11 cellular contexts compared by ENCODE assay signal in the genomic region with DNA sequence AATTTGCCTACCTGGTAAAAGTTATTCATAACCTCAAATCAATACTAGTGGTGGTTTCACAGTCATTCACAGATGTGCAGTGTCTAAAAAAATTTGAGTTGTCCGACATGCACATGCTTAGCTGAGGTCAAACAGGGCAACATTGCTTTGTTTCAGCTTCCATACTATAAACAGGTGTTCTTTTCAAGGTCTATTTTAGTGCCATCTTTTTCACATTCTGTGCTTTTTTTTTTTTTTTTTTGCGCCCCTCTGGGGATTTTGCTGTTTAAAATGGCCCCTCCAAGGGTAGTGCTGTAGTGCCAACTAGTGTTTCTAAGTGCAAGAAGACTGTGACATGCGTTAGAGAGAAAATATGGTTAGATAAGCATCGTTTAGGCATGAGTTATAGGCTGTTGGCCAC. TPM values are rescaled to one million over a fixed set of nuclear protein-coding genes. Genes with fewer than 3 reads are reported as not detected.
A peak's percentile ranks its signal among the peaks of the same experiment; 100 is the strongest.
DNase-seq lines count a peak whose midpoint lies in the region; ATAC-seq, FAIRE-seq and TF ChIP-seq lines count a peak whose summit lies in the region.
"Had no signal": no experiment of that assay in that cellular context is flagged by ENCODE, and none has a peak within 500 bp of the region (broad histone marks: within the 10 kb centered on the region; RNA-seq: fewer than 3 reads in every experiment).

No MANE protein-coding gene starts in this region.

- peaks cover 90% of the 10 kb centered on the region for H3K36me3 Mint-ChIP-seq in CD4-positive, alpha-beta T cell (ENCODE audit: low read depth)

- H3K4me1 Mint-ChIP-seq in CD4-positive, alpha-beta T cell (ENCODE audit: low read depth), result peaks cover 25% of the 10 kb centered on the region

- peak overlapping the region; percentile 51 for H3K27ac Mint-ChIP-seq in CD4-positive, alpha-beta T cell

- no peaks in the 10 kb centered on the region for H3K9me3 Mint-ChIP-seq in CD4-positive, alpha-beta T cell

- no peaks in the 10 kb centered on the region for H3K27me3 Mint-ChIP-seq in CD4-positive, alpha-beta T cell

- no peak for FAIRE-seq in HTR-8/SVneo (lab: Jason Lieb, UNC)

- POLR2A ChIA-PET in CD4-positive, alpha-beta T cell (lab: Charles Lee), result no interaction called here

- no peak for ATAC-seq in CD4-positive, alpha-beta T cell (ENCODE audit: poor library complexity)
- peak; percentile 98 for ATAC-seq in GM18909 (IDR thresholded peaks at IDR 0.05; ENCODE audit: poor library complexity, unreplicated experiment)
- ATAC-seq in HG02571 (IDR thresholded peaks at IDR 0.05; ENCODE audit: unreplicated experiment), result peak; percentile 98
- ATAC-seq in HG03378 (IDR thresholded peaks at IDR 0.05; ENCODE audit: unreplicated experiment), result peak; percentile 93

- H3K27me3 ChIP-seq in CD4-positive, alpha-beta T cell (ENCODE audit: control insufficient read depth, insufficient read depth, low read length), result no peaks in the 10 kb centered on the region
- no peaks in the 10 kb centered on the region for H3K27me3 ChIP-seq in uterus

- TF ChIP-seq CTCF in CD4-positive, alpha-beta T cell (IDR thresholded peaks at IDR 0.05), result no peak
- no peak for TF ChIP-seq CTCF in uterus (IDR thresholded peaks at IDR 0.05)

- no peaks in the 10 kb centered on the region for H3K36me3 ChIP-seq in uterus

- no peak overlapping the region for H3K4me3 Mint-ChIP-seq in CD4-positive, alpha-beta T cell

- H3K4me3 ChIP-seq in uterus, result no peak overlapping the region
- H3K4me3 ChIP-seq: SK-N-MC had no signal

- H3K27ac ChIP-seq in CD4-positive, alpha-beta T cell (ENCODE audit: low read depth, low read length), result no peak overlapping the region
- no peak overlapping the region for H3K27ac ChIP-seq in uterus
- H3K27ac ChIP-seq: SK-N-MC had no signal

- intact Hi-C loops in CD4-positive, alpha-beta T cell (cut with DNase I, micrococcal nuclease), result no loop called here
- intact Hi-C loops in uterus (cut with DNase I; ENCODE audit: low total_unique reads), result no loop called here

- CTCF ChIA-PET in CD4-positive, alpha-beta T cell (lab: Charles Lee), result no interaction called here

- no peaks in the 10 kb centered on the region for H3K9me3 ChIP-seq in CD4-positive, alpha-beta T cell (ENCODE audit: control insufficient read depth, low read length)
- H3K9me3 ChIP-seq in uterus, result no peaks in the 10 kb centered on the region

- no peak for TF ChIP-seq POLR2A in uterus (IDR thresholded peaks at IDR 0.05)

- no peaks in the 10 kb centered on the region for H3K4me1 ChIP-seq in uterus

- no peak for DNase-seq in CD4-positive, alpha-beta T cell
- DNase-seq in DMS53 treated with DMSO at 0.1 percent for 48 hours (lab: John Stamatoyannopoulos, UW; ENCODE audit: unreplicated experiment), result no peak
- no peak for DNase-seq in HTR-8/SVneo (ENCODE audit: insufficient read length, low spot score)
- no peak for DNase-seq in kidney tubule cell (ENCODE audit: low spot score)
- DNase-seq in uterus, result no peak
- DNase-seq: NCI-H2227 treated with DMSO at 0.1 percent for 48 hours, trophoblast cell had no signal

RNA-seq across cellular contexts. Expression of a gene that starts 14.5 kb away (rescaled TPM):
- total RNA-seq in CD4-positive, alpha-beta T cell, result 10 to 100 TPM; 31.2 to 32.9 TPM
- total RNA-seq in uterus, result 10 to 100 TPM; 31.0 to 82.7 (median 72.9) TPM

RNA-seq across cellular contexts. Expression of a gene that starts 20.3 kb away (rescaled TPM):
- total RNA-seq in CD4-positive, alpha-beta T cell, result 1 to 10 TPM; 1.6 to 2.1 TPM
- total RNA-seq in uterus, result 10 to 100 TPM in 2 of 4 donors, 1 to 10 TPM in 2; 5.9 to 94.2 (median 31.6) TPM
